In the genomic region with DNA sequence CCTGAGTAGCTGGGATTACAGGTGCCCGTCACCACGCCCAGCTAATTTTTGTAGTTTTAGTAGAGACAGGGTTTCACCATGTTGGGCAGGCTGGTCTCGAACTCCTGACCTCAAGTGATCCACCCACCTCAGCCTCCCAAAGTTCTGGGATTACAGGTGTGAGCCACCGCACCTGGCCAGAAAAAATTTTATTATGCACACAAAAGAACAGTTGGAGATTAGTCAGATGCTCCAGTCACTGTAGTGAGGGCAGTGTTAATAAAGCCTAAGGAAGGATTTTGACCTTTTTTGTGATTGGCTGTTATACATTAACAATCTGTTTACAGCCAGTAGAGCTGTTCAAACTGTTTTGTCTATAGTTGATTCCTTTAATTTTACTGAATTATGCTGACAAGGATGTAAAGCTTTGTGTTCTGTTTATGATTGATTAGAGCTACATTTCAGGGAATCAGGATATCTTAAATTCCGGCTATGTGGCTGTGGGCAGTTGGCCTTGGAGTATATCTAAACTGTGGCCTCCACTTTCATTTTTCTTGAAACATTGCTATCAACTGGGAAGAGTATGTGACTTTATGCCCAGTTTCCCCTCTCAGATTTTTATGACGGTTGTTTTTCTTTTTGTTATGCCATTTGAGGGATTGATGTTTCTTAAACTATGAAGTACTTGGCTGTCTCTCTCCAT, we compare ENCODE assay signal across 14 cellular contexts. TPM values are rescaled to one million over a fixed set of nuclear protein-coding genes. Genes with fewer than 3 reads are reported as not detected.
DNase-seq lines count a peak whose midpoint lies in the region; TF ChIP-seq lines count a peak whose summit lies in the region.
"Had no signal": no experiment of that assay in that cellular context is flagged by ENCODE, and none has a peak within 500 bp of the region (broad histone marks: within the 10 kb centered on the region; RNA-seq: fewer than 3 reads in every experiment).

No MANE protein-coding gene starts in this region.

- H2AFZ ChIP-seq in SK-N-SH (ENCODE audit: low read depth): no peak overlapping the region

- H3K27ac Mint-ChIP-seq in progenitor cell of endocrine pancreas: peak overlapping the region; percentile 16
- H3K27ac Mint-ChIP-seq: activated CD8-positive, alpha-beta T cell treated with anti-CD3 and anti-CD28 coated beads, Interleukin-2, amount 10 ng/mL, durations not matched to agents 7 days and 5 days had no signal

- H3K36me3 ChIP-seq in SK-N-SH (replicated peaks in 1 of 2; ENCODE audit: control insufficient read depth in 1 of 2, insufficient read depth in 2 of 2, low read length in 1 of 2): no peaks in the 10 kb centered on the region

- no peak for DNase-seq in SK-N-SH
- no peak for DNase-seq in progenitor cell of endocrine pancreas (ENCODE audit: low spot score, unreplicated experiment)
- DNase-seq in SW480 (ENCODE audit: low spot score): no peak
- no peak for DNase-seq in NK-92 treated with Interleukin-12 subunit alpha and Interleukin-12 subunit beta, amount 100 ng/mL, for 24 hours (lab: John Stamatoyannopoulos, UW)
- DNase-seq: activated CD8-positive, alpha-beta T cell treated with anti-CD3 and anti-CD28 coated beads, Interleukin-2, amount 10 ng/mL, durations not matched to agents 7 days and 5 days; DND-41; dorsolateral prefrontal cortex; MM.1S; NCI-H2081 treated with DMSO at 0.1 percent for 48 hours; SIG-M5; substantia nigra had no signal

- H3F3A ChIP-seq in SK-N-SH (replicated peaks; ENCODE audit: insufficient read depth): peaks cover 8% of the 10 kb centered on the region

- no peak for TF ChIP-seq EP300 in SK-N-SH (IDR thresholded peaks at IDR 0.05; ENCODE audit: borderline replicate concordance in 1 of 2, low read depth in 1 of 2, low read length in 1 of 2)

- H3K9me3 Mint-ChIP-seq in progenitor cell of endocrine pancreas (ENCODE audit: low read depth): no peaks in the 10 kb centered on the region

- peaks cover 0 to 8% of the 10 kb centered on the region in 2 experiments; a peak in 1 of 4 replicates for H3K4me1 ChIP-seq in SK-N-SH (ENCODE audit: control insufficient read depth in 1 of 2, insufficient read depth in 2 of 2, low read depth in 1 of 2, low read length in 1 of 2)
- H3K4me1 ChIP-seq: BLaER1 had no signal

- no peaks in the 10 kb centered on the region for H3K9me2 ChIP-seq in SK-N-SH

- H3K27me3 Mint-ChIP-seq in progenitor cell of endocrine pancreas: no peaks in the 10 kb centered on the region

- POLR2A ChIA-PET in SK-N-SH (lab: Yijun Ruan, JAX): interaction anchor here (0.6 kb wide), 1 partner anchor 696 kb away, joined by 3 read pairs; no protein-coding TSS in a partner anchor

- H3K4me3 Mint-ChIP-seq in progenitor cell of endocrine pancreas (ENCODE audit: low read depth): no peak overlapping the region
- H3K4me3 Mint-ChIP-seq: activated CD8-positive, alpha-beta T cell treated with anti-CD3 and anti-CD28 coated beads, Interleukin-2, amount 10 ng/mL, durations not matched to agents 7 days and 5 days had no signal

- no peaks in the 10 kb centered on the region for H3K9me3 ChIP-seq in SK-N-SH
- H3K9me3 ChIP-seq: BLaER1 had no signal

- no peak for TF ChIP-seq RAD21 in SK-N-SH (IDR thresholded peaks at IDR 0.05; ENCODE audit: low read length)

- 94% methylated on average over 6 of the region's 6 CpGs for WGBS in SK-N-SH (ENCODE audit: low lambda C conversion rate)

- H3K4me1 Mint-ChIP-seq in progenitor cell of endocrine pancreas (ENCODE audit: low read depth): no peaks in the 10 kb centered on the region

- TF ChIP-seq CTCF in SK-N-SH (IDR thresholded peaks at IDR 0.05) (no peak), progenitor cell of endocrine pancreas (IDR thresholded peaks at IDR 0.05; ENCODE audit: unreplicated experiment) (no peak)

- no peak overlapping the region for H3K4me3 ChIP-seq in SK-N-SH (ENCODE audit: low read depth in 2 of 2, low read length in 1 of 2)
- H3K4me3 ChIP-seq: BLaER1, dorsolateral prefrontal cortex, lung, skin epidermis had no signal

- no peaks in the 10 kb centered on the region for H3K27me3 ChIP-seq in SK-N-SH (ENCODE audit: insufficient read depth)
- H3K27me3 ChIP-seq: BLaER1, dorsolateral prefrontal cortex had no signal

- peak overlapping the region; percentile 50 for H3K9ac ChIP-seq in SK-N-SH
- H3K9ac ChIP-seq: BLaER1 had no signal

- H3K36me3 Mint-ChIP-seq in progenitor cell of endocrine pancreas (ENCODE audit: insufficient read depth): peaks cover 1% of the 10 kb centered on the region

- 0 out of 2 replicates have a peak overlapping the region, but pooled peaks have one; percentile 34 for H3K4me2 ChIP-seq in SK-N-SH
- H3K4me2 ChIP-seq: BLaER1 had no signal

- peak overlapping the region in 1 of 2 experiments; percentile 83; a peak in 2 of 4 replicates for H3K27ac ChIP-seq in SK-N-SH (ENCODE audit: low read depth in 2 of 2, low read length in 1 of 2)
- H3K27ac ChIP-seq: BLaER1, dorsolateral prefrontal cortex had no signal

- H4K20me1 ChIP-seq in SK-N-SH (ENCODE audit: insufficient read depth): no peaks in the 10 kb centered on the region

- no peaks in the 10 kb centered on the region for H3K79me2 ChIP-seq in SK-N-SH (ENCODE audit: insufficient read depth)

- CTCF ChIA-PET in SK-N-SH (lab: Yijun Ruan, JAX): interaction anchor here (1.4 kb wide), 1 partner anchor 23 kb away, joined by 4 read pairs; no protein-coding TSS in a partner anchor

TF ChIP-seq in SK-N-SH, 30 proteins besides CTCF, POLR2A, EP300 and RAD21 (continues in another document):
- TF ChIP-seq MEF2A (IDR thresholded peaks at IDR 0.05; ENCODE audit: borderline replicate concordance, low read depth) (no peak), GATA2 (CRISPR knock-in tag; IDR thresholded peaks at IDR 0.05) (no peak), ELF1 (IDR thresholded peaks at IDR 0.05) (no peak), GABPA (IDR thresholded peaks at IDR 0.05; ENCODE audit: low read depth) (no peak)
- TF ChIP-seq, protein P1, sequence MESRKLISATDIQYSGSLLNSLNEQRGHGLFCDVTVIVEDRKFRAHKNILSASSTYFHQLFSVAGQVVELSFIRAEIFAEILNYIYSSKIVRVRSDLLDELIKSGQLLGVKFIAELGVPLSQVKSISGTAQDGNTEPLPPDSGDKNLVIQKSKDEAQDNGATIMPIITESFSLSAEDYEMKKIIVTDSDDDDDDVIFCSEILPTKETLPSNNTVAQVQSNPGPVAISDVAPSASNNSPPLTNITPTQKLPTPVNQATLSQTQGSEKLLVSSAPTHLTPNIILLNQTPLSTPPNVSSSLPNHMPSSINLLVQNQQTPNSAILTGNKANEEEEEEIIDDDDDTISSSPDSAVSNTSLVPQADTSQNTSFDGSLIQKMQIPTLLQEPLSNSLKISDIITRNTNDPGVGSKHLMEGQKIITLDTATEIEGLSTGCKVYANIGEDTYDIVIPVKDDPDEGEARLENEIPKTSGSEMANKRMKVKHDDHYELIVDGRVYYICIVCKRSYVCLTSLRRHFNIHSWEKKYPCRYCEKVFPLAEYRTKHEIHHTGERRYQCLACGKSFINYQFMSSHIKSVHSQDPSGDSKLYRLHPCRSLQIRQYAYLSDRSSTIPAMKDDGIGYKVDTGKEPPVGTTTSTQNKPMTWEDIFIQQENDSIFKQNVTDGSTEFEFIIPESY (IDR thresholded peaks at IDR 0.05; ENCODE audit: borderline replicate concordance, low read depth): no peak
- TF ChIP-seq, protein P2, sequence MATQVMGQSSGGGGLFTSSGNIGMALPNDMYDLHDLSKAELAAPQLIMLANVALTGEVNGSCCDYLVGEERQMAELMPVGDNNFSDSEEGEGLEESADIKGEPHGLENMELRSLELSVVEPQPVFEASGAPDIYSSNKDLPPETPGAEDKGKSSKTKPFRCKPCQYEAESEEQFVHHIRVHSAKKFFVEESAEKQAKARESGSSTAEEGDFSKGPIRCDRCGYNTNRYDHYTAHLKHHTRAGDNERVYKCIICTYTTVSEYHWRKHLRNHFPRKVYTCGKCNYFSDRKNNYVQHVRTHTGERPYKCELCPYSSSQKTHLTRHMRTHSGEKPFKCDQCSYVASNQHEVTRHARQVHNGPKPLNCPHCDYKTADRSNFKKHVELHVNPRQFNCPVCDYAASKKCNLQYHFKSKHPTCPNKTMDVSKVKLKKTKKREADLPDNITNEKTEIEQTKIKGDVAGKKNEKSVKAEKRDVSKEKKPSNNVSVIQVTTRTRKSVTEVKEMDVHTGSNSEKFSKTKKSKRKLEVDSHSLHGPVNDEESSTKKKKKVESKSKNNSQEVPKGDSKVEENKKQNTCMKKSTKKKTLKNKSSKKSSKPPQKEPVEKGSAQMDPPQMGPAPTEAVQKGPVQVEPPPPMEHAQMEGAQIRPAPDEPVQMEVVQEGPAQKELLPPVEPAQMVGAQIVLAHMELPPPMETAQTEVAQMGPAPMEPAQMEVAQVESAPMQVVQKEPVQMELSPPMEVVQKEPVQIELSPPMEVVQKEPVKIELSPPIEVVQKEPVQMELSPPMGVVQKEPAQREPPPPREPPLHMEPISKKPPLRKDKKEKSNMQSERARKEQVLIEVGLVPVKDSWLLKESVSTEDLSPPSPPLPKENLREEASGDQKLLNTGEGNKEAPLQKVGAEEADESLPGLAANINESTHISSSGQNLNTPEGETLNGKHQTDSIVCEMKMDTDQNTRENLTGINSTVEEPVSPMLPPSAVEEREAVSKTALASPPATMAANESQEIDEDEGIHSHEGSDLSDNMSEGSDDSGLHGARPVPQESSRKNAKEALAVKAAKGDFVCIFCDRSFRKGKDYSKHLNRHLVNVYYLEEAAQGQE (IDR thresholded peaks at IDR 0.05; ENCODE audit: low read depth, low read length): no peak

RNA-seq across cellular contexts. Expression of a gene that starts 9.9 kb away (rescaled TPM):
- 2.3 and 2.9 TPM in 2 replicates for polyA plus RNA-seq in SK-N-SH (2012; rRNA removed)
- 1.5 and 2.2 TPM in 2 replicates for polyA plus RNA-seq in SK-N-SH (2012; cell fraction: cytosol; rRNA removed)
- polyA plus RNA-seq in SK-N-SH (2012; cell fraction: nucleus; rRNA removed): 2.3 and 3.3 TPM in 2 replicates
- 7.6 and 7.9 TPM in 2 replicates for total RNA-seq in progenitor cell of endocrine pancreas

RNA-seq across cellular contexts. Expression of a gene that starts 10.1 kb away (rescaled TPM):
- 48.4 and 54.8 TPM in 2 replicates for polyA plus RNA-seq in SK-N-SH (2012; rRNA removed)
- 26.6 and 38.9 TPM in 2 replicates for polyA plus RNA-seq in SK-N-SH (2012; cell fraction: cytosol; rRNA removed)
- polyA plus RNA-seq in SK-N-SH (2012; cell fraction: nucleus; rRNA removed): 68.5 and 73.9 TPM in 2 replicates
- total RNA-seq in progenitor cell of endocrine pancreas: 23.0 and 23.2 TPM in 2 replicates

RNA-seq across cellular contexts. Expression of a gene that starts 13.8 kb away (rescaled TPM):
- polyA plus RNA-seq in SK-N-SH (2012; rRNA removed): 1.8 and 2.8 TPM in 2 replicates
- 1.1 and 1.3 TPM in 2 replicates for polyA plus RNA-seq in SK-N-SH (2012; cell fraction: cytosol; rRNA removed)
- polyA plus RNA-seq in SK-N-SH (2012; cell fraction: nucleus; rRNA removed): 2.3 and 2.6 TPM in 2 replicates
- 13.3 and 15.1 TPM in 2 replicates for total RNA-seq in progenitor cell of endocrine pancreas

RNA-seq across cellular contexts. Expression of a gene that starts 20.2 kb away (rescaled TPM):
- polyA plus RNA-seq in SK-N-SH (2012; rRNA removed): 1.3 and 2.9 TPM in 2 replicates
- 0.28 and 0.32 TPM in 2 replicates for polyA plus RNA-seq in SK-N-SH (2012; cell fraction: cytosol; rRNA removed)
- polyA plus RNA-seq in SK-N-SH (2012; cell fraction: nucleus; rRNA removed): 13.5 and 18.1 TPM in 2 replicates
- 3.6 and 4.2 TPM in 2 replicates for total RNA-seq in progenitor cell of endocrine pancreas

RNA-seq across cellular contexts. Expression of a gene that starts 23.7 kb away (rescaled TPM):
- polyA plus RNA-seq in SK-N-SH (2012; rRNA removed): 3.5 and 4.7 TPM in 2 replicates
- polyA plus RNA-seq in SK-N-SH (2012; cell fraction: cytosol; rRNA removed): 1.3 and 1.9 TPM in 2 replicates
- 21.3 and 22.3 TPM in 2 replicates for polyA plus RNA-seq in SK-N-SH (2012; cell fraction: nucleus; rRNA removed)
- 6.3 and 8.4 TPM in 2 replicates for total RNA-seq in progenitor cell of endocrine pancreas
